ENCODE assay signal across 17 cellular contexts in genomic region chr3:183308746-183309145, GRCh38.
"Had no signal": no experiment of that assay in that cellular context is flagged by ENCODE, and none has a peak within 500 bp of the region (broad histone marks: within the 10 kb centered on the region; RNA-seq: fewer than 3 reads in every experiment).

No MANE protein-coding gene starts in this region.

- H3K27ac ChIP-seq: neural progenitor cell, pancreas, testis, uterus had no signal

- H3K4me2 ChIP-seq: neural progenitor cell had no signal

- H3K9ac ChIP-seq: neural progenitor cell had no signal

- H2AFZ ChIP-seq: neural progenitor cell had no signal

- H3K9me3 ChIP-seq: adrenal gland, pancreas, testis, uterus had no signal

- H3K4me3 ChIP-seq: adrenal gland, neural progenitor cell, pancreas, testis, uterus had no signal

- H3K27me3 ChIP-seq: adrenal gland, neural progenitor cell, pancreas, testis, uterus had no signal

- ATAC-seq: activated T-helper 17 cell treated with anti-CD3 and anti-CD28 coated beads, Interleukin-2, amount 50 U/mL, for 72 hours; stimulated activated naive CD8-positive, alpha-beta T cell treated with anti-CD3 and anti-CD28 coated beads, Interleukin-15, amount 100 ng/mL, for 72 hours had no signal

- H3K36me3 ChIP-seq: neural progenitor cell, pancreas, uterus had no signal

- H3K4me1 ChIP-seq: testis, uterus had no signal

- DNase-seq: activated B cell treated with CpG ODN at 0.5 μM for 24 hours; activated CD4-positive, alpha-beta T cell treated with anti-CD3 and anti-CD28 coated beads, Interleukin-2, amount 10 ng/mL, durations not matched to agents 7 days and 5 days; activated naive CD4-positive, alpha-beta T cell treated with anti-CD3 and anti-CD28 coated beads, Interleukin-2, amount 50 U/mL, for 16 hours; activated T-cell treated with anti-CD3 and anti-CD28 coated beads for 4 hours; dermis blood vessel endothelial cell; endodermal cell; erythroblast; pancreas; retina; stimulated activated CD4-positive, alpha-beta T cell treated with anti-CD3 and anti-CD28 coated beads, Interleukin-4, amount 100 ng/mL, for 4 hours; stimulated activated naive CD8-positive, alpha-beta T cell treated with anti-CD3 and anti-CD28 coated beads, Interleukin-15, amount 100 ng/mL, for 72 hours; T-helper 1 cell; testis; uterus had no signal
